Comparison of ENCODE assay signal across 25 cellular contexts in genomic region chr1:240528566-240528965, GRCh38.
"Had no signal": no experiment of that assay in that cellular context is flagged by ENCODE, and none has a peak within 500 bp of the region (broad histone marks: within the 10 kb centered on the region; RNA-seq: fewer than 3 reads in every experiment).

No MANE protein-coding gene starts in this region.

- H3K36me3 ChIP-seq: brain microvascular endothelial cell, cardiac muscle cell, SJSA1 had no signal

- ATAC-seq: activated CD4-positive, alpha-beta T cell treated with anti-CD3 and anti-CD28 coated beads for 36 hours; activated T-helper 17 cell treated with anti-CD3 and anti-CD28 coated beads, Interleukin-2, amount 50 U/mL, for 72 hours; PC-3; SK-N-SH treated with all-trans-retinoic acid at 6 μM for 48 hours; WTC11 had no signal

- H3K9me3 ChIP-seq: SJSA1 had no signal

- H3K4me1 ChIP-seq: SJSA1 had no signal

- H3K4me3 ChIP-seq: cardiac muscle cell, SJSA1 had no signal

- H3K27ac ChIP-seq: brain microvascular endothelial cell, cardiac muscle cell, SJSA1 had no signal

- H3K27me3 ChIP-seq: brain microvascular endothelial cell, cardiac muscle cell had no signal

- DNase-seq: activated CD4-positive, alpha-beta memory T cell treated with anti-CD3 and anti-CD28 coated beads, Interleukin-2, amount 10 ng/mL, durations not matched to agents 7 days and 5 days; activated CD4-positive, alpha-beta T cell treated with anti-CD3 and anti-CD28 coated beads for 36 hours; activated CD4-positive, alpha-beta T cell treated with anti-CD3 and anti-CD28 coated beads, Interleukin-2, amount 50 U/mL, for 1 hour; activated gamma-delta T cell; activated naive CD4-positive, alpha-beta T cell treated with anti-CD3 and anti-CD28 coated beads for 36 hours; activated naive CD8-positive, alpha-beta T cell treated with anti-CD3 and anti-CD28 coated beads for 36 hours; activated T-cell treated with anti-CD3 and anti-CD28 coated beads for 4 hours; activated T-cell treated with anti-CD3 and anti-CD28 coated beads, Interleukin-2, amount 50 U/mL, for 48 hours; brain microvascular endothelial cell; KG1; NCI-H1048; NCI-H1417 treated with DMSO at 0.1 percent for 48 hours; NCI-H1694; NCI-H2029; NCI-H2107; NCI-H446; NCI-H524 treated with DMSO at 0.1 percent for 48 hours; PC-3; SHP77; SW 1271 had no signal
